1 cellular context compared by ENCODE assay signal in the genomic region with DNA sequence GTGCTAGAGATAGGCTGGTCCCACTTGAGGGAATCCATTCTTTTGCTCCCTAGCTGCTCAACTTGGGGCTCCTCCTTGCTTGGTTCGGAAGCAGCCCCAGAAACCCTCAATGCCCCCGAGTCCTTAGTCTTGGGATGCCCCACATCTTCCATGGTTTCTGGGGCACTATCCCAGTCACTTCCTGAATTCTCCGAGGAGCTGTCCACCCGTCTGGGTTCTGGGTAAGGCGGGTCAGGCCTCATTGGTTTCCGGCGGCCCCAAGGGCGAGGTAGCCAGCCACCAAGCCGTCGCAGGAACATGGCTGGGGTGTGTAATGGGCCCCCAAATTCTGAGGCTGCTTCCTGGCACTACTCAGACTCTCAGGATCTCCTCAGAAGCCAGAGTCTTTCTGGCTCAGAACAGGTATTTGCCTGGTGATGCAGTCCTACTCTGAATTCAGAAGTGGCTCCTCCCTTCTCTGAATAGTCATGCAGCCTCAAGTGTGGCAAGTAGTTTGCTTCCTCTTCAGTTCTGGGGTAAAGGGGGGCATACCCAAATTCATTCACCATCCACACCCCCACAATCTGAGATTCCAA.
TF ChIP-seq lines count a peak whose summit lies in the region.

No MANE protein-coding gene starts in this region.

TF ChIP-seq in SK-N-SH, 30 proteins besides CTCF, POLR2A, EP300 and RAD21 (continued from another document):
- peak; percentile 45 for TF ChIP-seq ELF1 (IDR thresholded peaks at IDR 0.05)
- TF ChIP-seq, protein P1, sequence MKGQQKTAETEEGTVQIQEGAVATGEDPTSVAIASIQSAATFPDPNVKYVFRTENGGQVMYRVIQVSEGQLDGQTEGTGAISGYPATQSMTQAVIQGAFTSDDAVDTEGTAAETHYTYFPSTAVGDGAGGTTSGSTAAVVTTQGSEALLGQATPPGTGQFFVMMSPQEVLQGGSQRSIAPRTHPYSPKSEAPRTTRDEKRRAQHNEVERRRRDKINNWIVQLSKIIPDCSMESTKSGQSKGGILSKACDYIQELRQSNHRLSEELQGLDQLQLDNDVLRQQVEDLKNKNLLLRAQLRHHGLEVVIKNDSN (IDR thresholded peaks at IDR 0.05; ENCODE audit: borderline replicate concordance, low read depth), result no peak
- no peak for TF ChIP-seq CHD2 (IDR thresholded peaks at IDR 0.05; ENCODE audit: low read length, partially characterized antibody)
- no peak for TF ChIP-seq TEAD4 (IDR thresholded peaks at IDR 0.05; ENCODE audit: borderline replicate concordance, insufficient read depth)
- TF ChIP-seq RCOR1 (IDR thresholded peaks at IDR 0.05; ENCODE audit: low read length), result no peak
- no peak for TF ChIP-seq TCF12 (IDR thresholded peaks at IDR 0.05)
- no peak for TF ChIP-seq RFX5 (IDR thresholded peaks at IDR 0.05; ENCODE audit: low read length)
- no peak for TF ChIP-seq GABPA (IDR thresholded peaks at IDR 0.05; ENCODE audit: low read depth)
- TF ChIP-seq SMC3 (IDR thresholded peaks at IDR 0.05; ENCODE audit: low read depth, low read length), result no peak
- no peak for TF ChIP-seq NFIC (IDR thresholded peaks at IDR 0.05; ENCODE audit: borderline replicate concordance)
- TF ChIP-seq FOXM1 (IDR thresholded peaks at IDR 0.05; ENCODE audit: low read depth), result no peak
- TF ChIP-seq FOXJ3 (CRISPR knock-in tag; IDR thresholded peaks at IDR 0.05), result no peak
- TF ChIP-seq, protein P2, sequence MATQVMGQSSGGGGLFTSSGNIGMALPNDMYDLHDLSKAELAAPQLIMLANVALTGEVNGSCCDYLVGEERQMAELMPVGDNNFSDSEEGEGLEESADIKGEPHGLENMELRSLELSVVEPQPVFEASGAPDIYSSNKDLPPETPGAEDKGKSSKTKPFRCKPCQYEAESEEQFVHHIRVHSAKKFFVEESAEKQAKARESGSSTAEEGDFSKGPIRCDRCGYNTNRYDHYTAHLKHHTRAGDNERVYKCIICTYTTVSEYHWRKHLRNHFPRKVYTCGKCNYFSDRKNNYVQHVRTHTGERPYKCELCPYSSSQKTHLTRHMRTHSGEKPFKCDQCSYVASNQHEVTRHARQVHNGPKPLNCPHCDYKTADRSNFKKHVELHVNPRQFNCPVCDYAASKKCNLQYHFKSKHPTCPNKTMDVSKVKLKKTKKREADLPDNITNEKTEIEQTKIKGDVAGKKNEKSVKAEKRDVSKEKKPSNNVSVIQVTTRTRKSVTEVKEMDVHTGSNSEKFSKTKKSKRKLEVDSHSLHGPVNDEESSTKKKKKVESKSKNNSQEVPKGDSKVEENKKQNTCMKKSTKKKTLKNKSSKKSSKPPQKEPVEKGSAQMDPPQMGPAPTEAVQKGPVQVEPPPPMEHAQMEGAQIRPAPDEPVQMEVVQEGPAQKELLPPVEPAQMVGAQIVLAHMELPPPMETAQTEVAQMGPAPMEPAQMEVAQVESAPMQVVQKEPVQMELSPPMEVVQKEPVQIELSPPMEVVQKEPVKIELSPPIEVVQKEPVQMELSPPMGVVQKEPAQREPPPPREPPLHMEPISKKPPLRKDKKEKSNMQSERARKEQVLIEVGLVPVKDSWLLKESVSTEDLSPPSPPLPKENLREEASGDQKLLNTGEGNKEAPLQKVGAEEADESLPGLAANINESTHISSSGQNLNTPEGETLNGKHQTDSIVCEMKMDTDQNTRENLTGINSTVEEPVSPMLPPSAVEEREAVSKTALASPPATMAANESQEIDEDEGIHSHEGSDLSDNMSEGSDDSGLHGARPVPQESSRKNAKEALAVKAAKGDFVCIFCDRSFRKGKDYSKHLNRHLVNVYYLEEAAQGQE (IDR thresholded peaks at IDR 0.05; ENCODE audit: low read depth, low read length), result peak; percentile 94
- TF ChIP-seq FOSL2 (IDR thresholded peaks at IDR 0.05; ENCODE audit: borderline replicate concordance, low read depth), result no peak
- TF ChIP-seq RXRA (IDR thresholded peaks at IDR 0.05; ENCODE audit: borderline replicate concordance, low read depth), result no peak
- TF ChIP-seq, protein P3, sequence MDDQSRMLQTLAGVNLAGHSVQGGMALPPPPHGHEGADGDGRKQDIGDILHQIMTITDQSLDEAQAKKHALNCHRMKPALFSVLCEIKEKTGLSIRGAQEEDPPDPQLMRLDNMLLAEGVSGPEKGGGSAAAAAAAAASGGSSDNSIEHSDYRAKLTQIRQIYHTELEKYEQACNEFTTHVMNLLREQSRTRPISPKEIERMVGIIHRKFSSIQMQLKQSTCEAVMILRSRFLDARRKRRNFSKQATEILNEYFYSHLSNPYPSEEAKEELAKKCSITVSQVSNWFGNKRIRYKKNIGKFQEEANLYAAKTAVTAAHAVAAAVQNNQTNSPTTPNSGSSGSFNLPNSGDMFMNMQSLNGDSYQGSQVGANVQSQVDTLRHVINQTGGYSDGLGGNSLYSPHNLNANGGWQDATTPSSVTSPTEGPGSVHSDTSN (IDR thresholded peaks at IDR 0.05), result no peak
TF ChIP-seq in SK-N-SH: peak in this region for 3.
